8 cellular contexts compared by ENCODE assay signal in genomic region chr5:159451197-159452052, GRCh38.
A peak's percentile ranks its signal among the peaks of the same experiment; 100 is the strongest.
DNase-seq lines count a peak whose midpoint lies in the region; ATAC-seq and TF ChIP-seq lines count a peak whose summit lies in the region.
"Had no signal": no experiment of that assay in that cellular context is flagged by ENCODE, and none has a peak within 500 bp of the region (broad histone marks: within the 10 kb centered on the region; RNA-seq: fewer than 3 reads in every experiment).

No MANE protein-coding gene starts in this region.

- WGBS in upper lobe of left lung, 2 donors: 79% methylated on average over 12 to 13 of the region's 13 CpGs

- ATAC-seq in upper lobe of left lung (ENCODE audit: low FRiP score in 2 of 2) (peak; percentile 59 to 87), GM21723 (IDR thresholded peaks at IDR 0.05; ENCODE audit: unreplicated experiment) (no peak), GM21390 (IDR thresholded peaks at IDR 0.05; ENCODE audit: unreplicated experiment) (no peak)

- H3K27ac ChIP-seq in upper lobe of left lung: no peak overlapping the region

- TF ChIP-seq CTCF in upper lobe of left lung (IDR thresholded peaks at IDR 0.05): no peak

- TF ChIP-seq EP300 in upper lobe of left lung (IDR thresholded peaks at IDR 0.05): no peak

- no peaks in the 10 kb centered on the region for H3K9me3 ChIP-seq in upper lobe of left lung

- no peak for TF ChIP-seq POLR2A in upper lobe of left lung (IDR thresholded peaks at IDR 0.05)

- H3K4me1 ChIP-seq in upper lobe of left lung: peaks cover 0 to 6% (median 2%) of the 10 kb centered on the region in 4 donors

- DNase-seq in HT1080 (ENCODE audit: low read depth) (peak; percentile 94), brain pericyte (ENCODE audit: low read depth, low spot score) (peak; percentile 41), kidney glomerular epithelial cell (lab: John Stamatoyannopoulos, UW) (peak; percentile 86), upper lobe of left lung (peak in 1 of 2 donors; percentile 39), iPS-NIHi11 (ENCODE audit: low spot score) (no peak)
- DNase-seq: activated naive CD4-positive, alpha-beta T cell had no signal

- H3K4me3 ChIP-seq in upper lobe of left lung: no peak overlapping the region

- H3K27me3 ChIP-seq in upper lobe of left lung: no peaks in the 10 kb centered on the region

- H3K36me3 ChIP-seq in upper lobe of left lung: no peaks in the 10 kb centered on the region

Comparison
In these comparisons a context has a peak if more than half of its experiments do, and no peak if none do; other contexts are left out.
1. ATAC-seq: peak in upper lobe of left lung (2 of 2); none in GM21723 (single experiment) and GM21390 (single experiment).